8 cellular contexts compared by ENCODE assay signal in genomic region chr7:108613147-108613948, GRCh38. TPM values are rescaled to one million over a fixed set of nuclear protein-coding genes. Genes with fewer than 3 reads are reported as not detected.
DNase-seq lines count a peak whose midpoint lies in the region; ATAC-seq and TF ChIP-seq lines count a peak whose summit lies in the region.

No MANE protein-coding gene starts in this region.

- H3K4me3 ChIP-seq in body of pancreas: no peak overlapping the region
- H3K4me3 ChIP-seq in left lung: no peak overlapping the region

- WGBS in body of pancreas, 2 donors: 8% methylated on average over 5 of the region's 5 CpGs

- TF ChIP-seq CTCF in body of pancreas (IDR thresholded peaks at IDR 0.05) (peak; percentile 52 to 85 (median 79)), left lung (IDR thresholded peaks at IDR 0.05) (peak; percentile 62 to 78)

- intact Hi-C loops in body of pancreas (cut with DNase I) (no loop called here), left lung (cut with DNase I) (no loop called here)

- ATAC-seq in GM18508 (IDR thresholded peaks at IDR 0.05; ENCODE audit: insufficient read depth, unreplicated experiment) (peak; percentile 75), HG03103 (IDR thresholded peaks at IDR 0.05; ENCODE audit: low read depth, unreplicated experiment) (peak; percentile 68), body of pancreas (peak; percentile 74), left lung (peak; percentile 90)

- H3K27ac ChIP-seq in body of pancreas (peak overlapping the region in 1 of 4 donors; percentile 23), left lung (no peak overlapping the region), substantia nigra (ENCODE audit: low read depth, low read length, poor library complexity, severe bottlenecking) (no peak overlapping the region)

- peaks cover 12% of the 10 kb centered on the region for H3K4me1 ChIP-seq in body of pancreas
- no peaks in the 10 kb centered on the region for H3K4me1 ChIP-seq in left lung

- no peak for TF ChIP-seq POLR2A in body of pancreas (IDR thresholded peaks at IDR 0.05)

- DNase-seq in AML-193 (lab: John Stamatoyannopoulos, UW) (peak; percentile 35 to 42), NCI-H2171 treated with DMSO at 0.1 percent for 48 hours (lab: John Stamatoyannopoulos, UW) (peak; percentile 75), body of pancreas (no peak), left lung (no peak), substantia nigra (lab: John Stamatoyannopoulos, UW) (no peak)
- DNase-seq in activated naive CD4-positive, alpha-beta T cell (lab: John Stamatoyannopoulos, UW): no peak

- H3K9me3 ChIP-seq in body of pancreas: no peaks in the 10 kb centered on the region
- no peaks in the 10 kb centered on the region for H3K9me3 ChIP-seq in left lung

- H3K27me3 ChIP-seq in body of pancreas (no peaks in the 10 kb centered on the region), left lung (no peaks in the 10 kb centered on the region)

- H3K36me3 ChIP-seq in body of pancreas (replicated peaks in 1 of 2; ENCODE audit: insufficient read depth in 1 of 2, low read depth in 2 of 2) (no peaks in the 10 kb centered on the region), left lung (no peaks in the 10 kb centered on the region)

RNA-seq across cellular contexts. Expression of gene DNAJB9, which starts 43.7 kb away (rescaled TPM):
- total RNA-seq in body of pancreas (10 to 100 TPM; 26.0 to 55.8 TPM), left lung (10 to 100 TPM; 26.2 to 34.3 TPM)

RNA-seq across cellular contexts. Expression of gene THAP5, which starts 43.8 kb away (rescaled TPM):
- total RNA-seq in body of pancreas (10 to 100 TPM; 12.7 to 17.1 TPM), left lung (10 to 100 TPM; 19.4 to 24.3 TPM)

Comparison
In these comparisons a context has a peak if more than half of its experiments do, and no peak if none do; other contexts are left out.
1. DNase-seq: peak in AML-193 (2 of 2) and NCI-H2171 treated with DMSO at 0.1 percent for 48 hours (single experiment); none in body of pancreas (0 of 4), left lung (0 of 2), substantia nigra (0 of 49) and activated naive CD4-positive, alpha-beta T cell (0 of 4).
2. Peak in every context shown above with its lines, with median percentiles within 50 percentile points of each other: ATAC-seq.